In genomic region chr6:31035862-31036497, GRCh38 we compare ENCODE assay signal across 20 cellular contexts. TPM values are rescaled to one million over a fixed set of nuclear protein-coding genes. Genes with fewer than 3 reads are reported as not detected.
DNase-seq lines count a peak whose midpoint lies in the region; ATAC-seq, FAIRE-seq and TF ChIP-seq lines count a peak whose summit lies in the region.
"Had no signal": no experiment of that assay in that cellular context is flagged by ENCODE, and none has a peak within 500 bp of the region (broad histone marks: within the 10 kb centered on the region; RNA-seq: fewer than 3 reads in every experiment).

No MANE protein-coding gene starts in this region.

- H3K4me1 Mint-ChIP-seq in MCF 10A (ENCODE audit: insufficient read depth, unreplicated experiment), result peaks cover 7% of the 10 kb centered on the region
- H3K4me1 Mint-ChIP-seq in HFFc6 (ENCODE audit: low read depth), result peaks cover 19% of the 10 kb centered on the region
- H3K4me1 Mint-ChIP-seq: GM23338 had no signal

- 0% methylated on average over 4 of the region's 4 CpGs for WGBS in K562 (ENCODE audit: insufficient coverage, low coverage, missing lambda C conversion rate)

- H3K4me3 ChIP-seq in breast epithelium (no peak overlapping the region), K562 (no peak overlapping the region), fibroblast of pulmonary artery (replicated peaks; ENCODE audit: low read depth, low read length) (no peak overlapping the region)
- H3K4me3 ChIP-seq: GM23338 had no signal

- H4K20me1 ChIP-seq in K562 (replicated peaks; ENCODE audit: control insufficient read depth, insufficient read depth, low read length), result no peaks in the 10 kb centered on the region

- CTCF ChIA-PET in MCF 10A (lab: Yijun Ruan, JAX), result interaction anchor here (0.6 to 1.3 kb wide), 5 partner anchors 16 to 121 kb away, joined by 3 to 6 read pairs (median 3); no protein-coding TSS in a partner anchor
- CTCF ChIA-PET in K562 (lab: Yijun Ruan, JAX; ENCODE audit: low intra/inter-chr PET ratio), result no interaction called here

- H3K36me3 ChIP-seq in breast epithelium (no peaks in the 10 kb centered on the region), K562 (ENCODE audit: control insufficient read depth, insufficient read depth, low read length) (no peaks in the 10 kb centered on the region)

- POLR2A ChIA-PET in MCF 10A (lab: Yijun Ruan, JAX), result interaction anchor here (0.6 to 1.9 kb wide), 13 partner anchors 15 to 122 kb away, joined by 3 to 6 read pairs (median 3); partner anchors contain the start of gene VARS2
- POLR2A ChIA-PET in K562 (lab: Yijun Ruan, JAX), result no interaction called here

- H3K36me3 Mint-ChIP-seq in MCF 10A (ENCODE audit: insufficient read depth, unreplicated experiment) (peaks cover 14% of the 10 kb centered on the region), HFFc6 (ENCODE audit: low read depth) (no peaks in the 10 kb centered on the region)

- H3K4me3 Mint-ChIP-seq in MCF 10A (ENCODE audit: unreplicated experiment), result no peak overlapping the region
- no peak overlapping the region for H3K4me3 Mint-ChIP-seq in HFFc6
- H3K4me3 Mint-ChIP-seq: GM23338 had no signal

- H3K4me2 ChIP-seq in K562 (ENCODE audit: insufficient read depth, low read length), result no peak overlapping the region
- H3K4me2 ChIP-seq: GM23338 had no signal

- in situ Hi-C loops in K562 (cut with MboI), result no loop called here

- H3K9me3 ChIP-seq in breast epithelium, result no peaks in the 10 kb centered on the region
- H3K9me3 ChIP-seq in K562 (replicated peaks; ENCODE audit: control insufficient read depth, insufficient read depth, low read depth, low read length), result no peaks in the 10 kb centered on the region

- ATAC-seq in K562, result no peak
- ATAC-seq: GM23338 had no signal

- TF ChIP-seq POLR2A in breast epithelium (IDR thresholded peaks at IDR 0.05), result no peak
- TF ChIP-seq POLR2A in K562 (conservative IDR thresholded peaks at IDR 0.05), result no peak

- H3K27ac Mint-ChIP-seq in MCF 10A (ENCODE audit: low read depth, unreplicated experiment) (no peak overlapping the region), HFFc6 (no peak overlapping the region)
- H3K27ac Mint-ChIP-seq: GM23338 had no signal

- no peak for TF ChIP-seq RAD21 in K562 (CRISPR knock-in tag; conservative IDR thresholded peaks at IDR 0.05 in 1 of 2, IDR thresholded peaks at IDR 0.05 in 1 of 2)

- no peak for TF ChIP-seq CTCF in MCF 10A (IDR thresholded peaks at IDR 0.05; ENCODE audit: unreplicated experiment)
- TF ChIP-seq CTCF in breast epithelium (IDR thresholded peaks at IDR 0.05), result no peak
- TF ChIP-seq CTCF in K562 (IDR thresholded peaks at IDR 0.05 in 2 of 3, conservative IDR thresholded peaks at IDR 0.05 in 1 of 3; ENCODE audit: insufficient read depth in 2 of 3, low read depth in 1 of 3, low read length in 3 of 3), result no peak
- TF ChIP-seq CTCF in fibroblast of pulmonary artery (IDR thresholded peaks at IDR 0.05; ENCODE audit: low read length, missing control alignments), result no peak
- no peak for TF ChIP-seq CTCF in HFFc6 (IDR thresholded peaks at IDR 0.05)

- H3K4me1 ChIP-seq in breast epithelium (no peaks in the 10 kb centered on the region), K562 (replicated peaks in 1 of 2; ENCODE audit: control insufficient read depth in 2 of 2, insufficient read depth in 2 of 2, low read length in 2 of 2) (no peaks in the 10 kb centered on the region)

- DNase-seq in MCF 10A (ENCODE audit: unreplicated experiment) (peak; percentile 18), breast epithelium (ENCODE audit: low spot score in 2 of 2) (no peak), K562 (ENCODE audit: extremely low read depth in 1 of 4, low spot score in 3 of 4) (no peak), fibroblast of pulmonary artery (ENCODE audit: low read depth) (peak; percentile 28), DMS53 treated with DMSO at 0.1 percent for 48 hours (lab: John Stamatoyannopoulos, UW; ENCODE audit: unreplicated experiment) (no peak), pons (ENCODE audit: low spot score) (no peak), HFFc6 (no peak), Ammon's horn (ENCODE audit: low spot score) (no peak)
- DNase-seq: DMS79, KBM-7, NCI-H1092 treated with DMSO at 0.1 percent for 48 hours, NCI-H1694 treated with DMSO at 0.1 percent for 48 hours, NCI-H446, NCI-H748 treated with DMSO at 0.1 percent for 48 hours had no signal

- no peaks in the 10 kb centered on the region for H3K79me2 ChIP-seq in K562 (ENCODE audit: control insufficient read depth, insufficient read depth, low read length)

- no peak overlapping the region for H3K9ac ChIP-seq in K562 (ENCODE audit: insufficient read depth in 1 of 2, low read depth in 2 of 2, low read length in 2 of 2)

- intact Hi-C loops in MCF 10A (cut with micrococcal nuclease) (loop anchor here (5.0 kb wide), 1 partner anchor 579 kb away; no protein-coding TSS in a partner anchor), breast epithelium (cut with DNase I; ENCODE audit: low total_unique reads) (no loop called here), K562 (cut with micrococcal nuclease) (no loop called here)

- no peaks in the 10 kb centered on the region for H3K9me1 ChIP-seq in K562 (ENCODE audit: control insufficient read depth, insufficient read depth, low read length)

- BruUV-seq in MCF 10A (replicated peaks; lab: Mats Ljungman, UMichigan) (no TSS peak), K562 (replicated peaks; lab: Mats Ljungman, UMichigan) (no TSS peak)

- no peak for TF ChIP-seq EP300 in K562 (IDR thresholded peaks at IDR 0.05; ENCODE audit: low read length)

- no peak overlapping the region for H2AFZ ChIP-seq in K562 (ENCODE audit: low read depth, low read length)
- H2AFZ ChIP-seq: GM23338 had no signal

- H3K27ac ChIP-seq in breast epithelium, result no peak overlapping the region
- H3K27ac ChIP-seq in K562 (ENCODE audit: extremely low read depth, low read depth, low read length), result no peak overlapping the region

- H3K27me3 ChIP-seq in breast epithelium (no peaks in the 10 kb centered on the region), K562 (ENCODE audit: control insufficient read depth in 2 of 2, insufficient read depth in 2 of 2, low read length in 2 of 2) (peaks cover 58 to 70% of the 10 kb centered on the region in 2 experiments)

- H3K27me3 Mint-ChIP-seq in MCF 10A (ENCODE audit: insufficient read depth, unreplicated experiment) (no peaks in the 10 kb centered on the region), HFFc6 (ENCODE audit: insufficient read depth) (peaks cover 23% of the 10 kb centered on the region)

- H3K9me3 Mint-ChIP-seq in MCF 10A (ENCODE audit: unreplicated experiment) (no peaks in the 10 kb centered on the region), HFFc6 (no peaks in the 10 kb centered on the region)
- H3K9me3 Mint-ChIP-seq: GM23338 had no signal

- FAIRE-seq in K562 (lab: Jason Lieb, UNC), result peak; percentile 11
- FAIRE-seq: A204.1, G401.6, GM12891, RCC 7860 had no signal

TF ChIP-seq in K562, 482 proteins besides CTCF, POLR2A, EP300 and RAD21 (continues in another document):
- TF ChIP-seq, protein P1, sequence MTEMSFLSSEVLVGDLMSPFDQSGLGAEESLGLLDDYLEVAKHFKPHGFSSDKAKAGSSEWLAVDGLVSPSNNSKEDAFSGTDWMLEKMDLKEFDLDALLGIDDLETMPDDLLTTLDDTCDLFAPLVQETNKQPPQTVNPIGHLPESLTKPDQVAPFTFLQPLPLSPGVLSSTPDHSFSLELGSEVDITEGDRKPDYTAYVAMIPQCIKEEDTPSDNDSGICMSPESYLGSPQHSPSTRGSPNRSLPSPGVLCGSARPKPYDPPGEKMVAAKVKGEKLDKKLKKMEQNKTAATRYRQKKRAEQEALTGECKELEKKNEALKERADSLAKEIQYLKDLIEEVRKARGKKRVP (CRISPR knock-in tag; IDR thresholded peaks at IDR 0.05), result peak; percentile 37; the same call in 1 of the 2 replicates

RNA-seq across cellular contexts. Expression of gene MUC22, which starts 25.7 kb away (rescaled TPM):
- total RNA-seq in MCF 10A (2022) (not detected in 2 replicates), breast epithelium (not detected), K562 (2014; rRNA removed) (not detected in 2 replicates), K562 (2014; rRNA removed; fragmentation: Illumina TruSeq; extraction: Trizol) (not detected in 2 replicates), K562 (2015; rRNA removed; fragmentation: Illumina TruSeq; extraction: Trizol) (not detected in 2 replicates), K562 (2021) (not detected in 2 replicates)
- total RNA-seq in K562 (2011; cell fraction: chromatin; rRNA removed; ENCODE audit: low replicate concordance), result not detected in 2 replicates
- not detected in 2 replicates for total RNA-seq in K562 (2011; cell fraction: nucleolus; rRNA removed)
- not detected in 2 replicates for total RNA-seq in K562 (2011; cell fraction: nucleoplasm; rRNA removed)
- polyA plus RNA-seq in K562 (2011; rRNA removed) (not detected in 2 replicates), K562 (2014; fragmentation: Illumina TruSeq; extraction: Trizol) (0.01 TPM in 1 of 2 replicates, not detected in the other), K562 (2014; fragmentation: Nextera tagmentation; extraction: Ambion mirVana) (not detected), K562 (2014; rRNA removed) (0.03 TPM in 1 of 2 replicates, not detected in the other)
- not detected in 2 replicates for polyA plus RNA-seq in K562 (2011; cell fraction: cytosol; rRNA removed)
- polyA plus RNA-seq in K562 (2011; cell fraction: nucleus; rRNA removed), result 0.01 TPM in 1 of 2 replicates, not detected in the other
- polyA plus RNA-seq in K562 (2012), result not detected in 2 replicates
- 0.03 TPM in 1 of 2 replicates, not detected in the other for polyA minus RNA-seq in K562 (2011; rRNA and poly(A)+ RNA removed)
- polyA minus RNA-seq in K562 (2011; cell fraction: cytosol; rRNA and poly(A)+ RNA removed), result not detected in 2 replicates
- not detected in 2 replicates for polyA minus RNA-seq in K562 (2011; cell fraction: nucleus; rRNA and poly(A)+ RNA removed)
- not detected for total RNA-seq in HFFc6 (2021; fragmentation: NEBNext Ultra II Directional; extraction: Animal tissue kit (Norgen Biotek cat#: 25700))
- total RNA-seq: GM23338, HT1080 had no signal
- polyA plus RNA-seq: GM23338 had no signal

RNA-seq across cellular contexts. Expression of gene MUC21, which starts 52.5 kb away (rescaled TPM):
- total RNA-seq in MCF 10A (2022) (not detected in 2 replicates), breast epithelium (not detected), K562 (2014; rRNA removed) (not detected in 2 replicates), K562 (2014; rRNA removed; fragmentation: Illumina TruSeq; extraction: Trizol) (not detected in 2 replicates), K562 (2015; rRNA removed; fragmentation: Illumina TruSeq; extraction: Trizol) (not detected in 2 replicates), K562 (2021) (not detected in 2 replicates)
- not detected in 2 replicates for total RNA-seq in K562 (2011; cell fraction: chromatin; rRNA removed; ENCODE audit: low replicate concordance)
- not detected in 2 replicates for total RNA-seq in K562 (2011; cell fraction: nucleolus; rRNA removed)
- not detected in 2 replicates for total RNA-seq in K562 (2011; cell fraction: nucleoplasm; rRNA removed)
- polyA plus RNA-seq in K562 (2011; rRNA removed) (not detected in 2 replicates), K562 (2014; fragmentation: Illumina TruSeq; extraction: Trizol) (not detected in 2 replicates), K562 (2014; fragmentation: Nextera tagmentation; extraction: Ambion mirVana) (not detected), K562 (2014; rRNA removed) (not detected in 2 replicates)
- not detected in 2 replicates for polyA plus RNA-seq in K562 (2011; cell fraction: cytosol; rRNA removed)
- polyA plus RNA-seq in K562 (2011; cell fraction: nucleus; rRNA removed), result not detected in 2 replicates
- not detected in 2 replicates for polyA plus RNA-seq in K562 (2012)
- not detected in 2 replicates for polyA minus RNA-seq in K562 (2011; rRNA and poly(A)+ RNA removed)
- not detected in 2 replicates for polyA minus RNA-seq in K562 (2011; cell fraction: cytosol; rRNA and poly(A)+ RNA removed)
- polyA minus RNA-seq in K562 (2011; cell fraction: nucleus; rRNA and poly(A)+ RNA removed), result not detected in 2 replicates
- total RNA-seq in HFFc6 (2021; fragmentation: NEBNext Ultra II Directional; extraction: Animal tissue kit (Norgen Biotek cat#: 25700)), result not detected
- total RNA-seq: GM23338, HT1080 had no signal
- polyA plus RNA-seq: GM23338 had no signal

Comparison
In these comparisons a context has a peak if more than half of its experiments do, and no peak if none do; other contexts are left out.
1. DNase-seq: peak in MCF 10A (single experiment) and fibroblast of pulmonary artery (single experiment); none in breast epithelium (0 of 2), K562 (0 of 4), DMS53 treated with DMSO at 0.1 percent for 48 hours (single experiment), pons (single experiment), HFFc6 (single experiment) and Ammon's horn (single experiment).